17 cellular contexts compared by ENCODE assay signal in genomic region chr11:9251306-9251705, GRCh38. TPM values are rescaled to one million over a fixed set of nuclear protein-coding genes. Genes with fewer than 3 reads are reported as not detected.
DNase-seq lines count a peak whose midpoint lies in the region; ATAC-seq and TF ChIP-seq lines count a peak whose summit lies in the region.
"Had no signal": no experiment of that assay in that cellular context is flagged by ENCODE, and none has a peak within 500 bp of the region (broad histone marks: within the 10 kb centered on the region; RNA-seq: fewer than 3 reads in every experiment).

No MANE protein-coding gene starts in this region.

- peak overlapping the region; percentile 42 for H3K4me3 Mint-ChIP-seq in activated T-cell treated with anti-CD3 and anti-CD28 coated beads, Interleukin-2, amount 50 U/mL, for 24 hours
- H3K4me3 Mint-ChIP-seq in neural progenitor cell = no peak overlapping the region
- H3K4me3 Mint-ChIP-seq: dendritic cell treated with granulocyte-macrophage colony-stimulating factor and Interleukin-4, amounts not matched to agents 40 ng/mL and 50 ng/mL, for 4 days; IgD-negative memory B cell had no signal

- peak overlapping the region; percentile 72 for H3K27ac Mint-ChIP-seq in activated T-cell treated with anti-CD3 and anti-CD28 coated beads, Interleukin-2, amount 50 U/mL, for 24 hours
- H3K27ac Mint-ChIP-seq in activated naive CD4-positive, alpha-beta T cell treated with anti-CD3 and anti-CD28 coated beads, Interleukin-2, amount 50 U/mL, for 72 hours = peak overlapping the region; percentile 29 to 44
- H3K27ac Mint-ChIP-seq in neural progenitor cell = peak overlapping the region; percentile 22
- H3K27ac Mint-ChIP-seq: dendritic cell treated with granulocyte-macrophage colony-stimulating factor and Interleukin-4, amounts not matched to agents 40 ng/mL and 50 ng/mL, for 4 days had no signal

- no peaks in the 10 kb centered on the region for H3K27me3 ChIP-seq in neural progenitor cell
- H3K27me3 ChIP-seq in HAP-1 (ENCODE audit: low read depth) = no peaks in the 10 kb centered on the region

- no peak overlapping the region for H2AFZ ChIP-seq in neural progenitor cell (replicated peaks)

- H3K36me3 ChIP-seq in neural progenitor cell (no peaks in the 10 kb centered on the region), HAP-1 (replicated peaks) (peaks cover 7% of the 10 kb centered on the region; the same call in 1 of the 2 replicates)
- H3K36me3 ChIP-seq: thoracic aorta had no signal

- peaks cover 5% of the 10 kb centered on the region for H3K4me1 ChIP-seq in neural progenitor cell
- H3K4me1 ChIP-seq in HAP-1 = peaks cover 3% of the 10 kb centered on the region; the same call in 1 of the 2 replicates

- H3K27ac ChIP-seq in neural progenitor cell = peak overlapping the region; percentile 20
- H3K27ac ChIP-seq: skin epidermis, thoracic aorta had no signal

- no peak for TF ChIP-seq CTCF in neural progenitor cell (IDR thresholded peaks at IDR 0.05)

- no peak overlapping the region for H3K9ac ChIP-seq in neural progenitor cell

- H3K9me3 ChIP-seq in neural progenitor cell (ENCODE audit: low read depth) = no peaks in the 10 kb centered on the region
- no peaks in the 10 kb centered on the region for H3K9me3 ChIP-seq in HAP-1
- H3K9me3 ChIP-seq: thoracic aorta had no signal

- peaks cover 56% of the 10 kb centered on the region for H3K4me1 Mint-ChIP-seq in activated T-cell treated with anti-CD3 and anti-CD28 coated beads, Interleukin-2, amount 50 U/mL, for 24 hours (ENCODE audit: low read depth)
- H3K4me1 Mint-ChIP-seq in neural progenitor cell = peaks cover 7% of the 10 kb centered on the region

- H3K4me3 ChIP-seq in neural progenitor cell (no peak overlapping the region), HAP-1 (no peak overlapping the region)
- H3K4me3 ChIP-seq: lung, skin epidermis, thoracic aorta had no signal

- DNase-seq in activated T-cell treated with anti-CD3 and anti-CD28 coated beads, Interleukin-2, amount 50 U/mL, for 24 hours = no peak
- no peak for DNase-seq in activated T-cell treated with anti-CD3 and anti-CD28 coated beads for 4 hours
- peak; percentile 28 for DNase-seq in NCI-H2171 (lab: John Stamatoyannopoulos, UW)
- DNase-seq in activated naive CD4-positive, alpha-beta T cell treated with anti-CD3 and anti-CD28 coated beads, Interleukin-2, amount 50 U/mL, for 72 hours (ENCODE audit: low spot score in 2 of 2) = peak in 1 of 2 donors; percentile 21
- no peak for DNase-seq in neural progenitor cell (ENCODE audit: low spot score)
- no peak for DNase-seq in NCI-H526 (lab: John Stamatoyannopoulos, UW)
- DNase-seq in stimulated activated CD4-positive, alpha-beta T cell treated with anti-CD3 and anti-CD28 coated beads, Interleukin-4, amount 100 ng/mL, for 1 hour = no peak
- DNase-seq in HAP-1 (ENCODE audit: low spot score in 2 of 2) = no peak
- DNase-seq: NCI-H1436, NCI-H748 treated with DMSO at 0.1 percent for 48 hours, nucleus accumbens had no signal

- H4K20me1 ChIP-seq in neural progenitor cell (ENCODE audit: low read depth) = peaks cover 43% of the 10 kb centered on the region

- peaks cover 100% of the 10 kb centered on the region for H3K79me2 ChIP-seq in neural progenitor cell (ENCODE audit: low read depth)

- peak; percentile 74 to 75 for ATAC-seq in activated naive CD4-positive, alpha-beta T cell treated with anti-CD3 and anti-CD28 coated beads, Interleukin-2, amount 50 U/mL, for 72 hours
- ATAC-seq: Right ventricle myocardium inferior had no signal

- H3K4me2 ChIP-seq in neural progenitor cell = no peak overlapping the region

- H3K27me3 Mint-ChIP-seq in activated T-cell treated with anti-CD3 and anti-CD28 coated beads, Interleukin-2, amount 50 U/mL, for 24 hours = no peaks in the 10 kb centered on the region
- H3K27me3 Mint-ChIP-seq in neural progenitor cell (ENCODE audit: insufficient read depth, low read depth) = no peaks in the 10 kb centered on the region
- H3K27me3 Mint-ChIP-seq: dendritic cell treated with granulocyte-macrophage colony-stimulating factor and Interleukin-4, amounts not matched to agents 40 ng/mL and 50 ng/mL, for 4 days; IgD-negative memory B cell had no signal

- no peaks in the 10 kb centered on the region for H3K9me3 Mint-ChIP-seq in activated T-cell treated with anti-CD3 and anti-CD28 coated beads, Interleukin-2, amount 50 U/mL, for 24 hours
- H3K9me3 Mint-ChIP-seq in activated naive CD4-positive, alpha-beta T cell treated with anti-CD3 and anti-CD28 coated beads, Interleukin-2, amount 50 U/mL, for 72 hours = no peaks in the 10 kb centered on the region
- peaks cover 2% of the 10 kb centered on the region for H3K9me3 Mint-ChIP-seq in neural progenitor cell
- H3K9me3 Mint-ChIP-seq: dendritic cell treated with granulocyte-macrophage colony-stimulating factor and Interleukin-4, amounts not matched to agents 40 ng/mL and 50 ng/mL, for 4 days; IgD-negative memory B cell had no signal

- H3K36me3 Mint-ChIP-seq in activated T-cell treated with anti-CD3 and anti-CD28 coated beads, Interleukin-2, amount 50 U/mL, for 24 hours (ENCODE audit: low read depth) = peaks cover 10% of the 10 kb centered on the region
- no peaks in the 10 kb centered on the region for H3K36me3 Mint-ChIP-seq in activated naive CD4-positive, alpha-beta T cell treated with anti-CD3 and anti-CD28 coated beads, Interleukin-2, amount 50 U/mL, for 72 hours
- H3K36me3 Mint-ChIP-seq in neural progenitor cell = peaks cover 38% of the 10 kb centered on the region
- H3K36me3 Mint-ChIP-seq: IgD-negative memory B cell had no signal

- H3F3A ChIP-seq in neural progenitor cell (ENCODE audit: low read depth) = peaks cover 3% of the 10 kb centered on the region

- in situ Hi-C loops in HAP-1 (cut with MboI; ENCODE audit: low sequenced_read_pairs) = no loop called here

RNA-seq across cellular contexts. Expression of gene DENND5A, which starts 13.8 kb away (rescaled TPM):
- total RNA-seq in activated naive CD4-positive, alpha-beta T cell treated with anti-CD3 and anti-CD28 coated beads, Interleukin-2, amount 50 U/mL, for 72 hours = 10 to 100 TPM; 66.4 to 94.0 TPM
- total RNA-seq in neural progenitor cell (ENCODE audit: low replicate concordance) = 134 and 142 TPM in 2 replicates

Comparison
In these comparisons a context has a peak if more than half of its experiments do, and no peak if none do; other contexts are left out.
1. H3K27ac Mint-ChIP-seq: peak in every context shown above with its lines; median percentile 72 in activated T-cell treated with anti-CD3 and anti-CD28 coated beads, Interleukin-2, amount 50 U/mL, for 24 hours; 36 in activated naive CD4-positive, alpha-beta T cell treated with anti-CD3 and anti-CD28 coated beads, Interleukin-2, amount 50 U/mL, for 72 hours; 22 in neural progenitor cell.